ENCODE assay signal across 36 cellular contexts in genomic region chr2:203455209-203455608, GRCh38.
"Had no signal": no experiment of that assay in that cellular context is flagged by ENCODE, and none has a peak within 500 bp of the region (broad histone marks: within the 10 kb centered on the region; RNA-seq: fewer than 3 reads in every experiment).

No MANE protein-coding gene starts in this region.

- H3K9me3 ChIP-seq: adrenal gland had no signal

- H3K36me3 Mint-ChIP-seq: activated naive CD4-positive, alpha-beta T cell treated with anti-CD3 and anti-CD28 coated beads, Interleukin-2, amount 50 U/mL, for 72 hours had no signal

- DNase-seq: activated B cell treated with CpG ODN at 0.5 μM for 24 hours; activated CD4-positive, alpha-beta memory T cell treated with anti-CD3 and anti-CD28 coated beads for 36 hours; activated CD4-positive, alpha-beta T cell treated with anti-CD3 and anti-CD28 coated beads for 4 hours; activated CD4-positive, alpha-beta T cell treated with anti-CD3 and anti-CD28 coated beads, Interleukin-2, amount 50 U/mL, for 1 hour; activated CD4-positive, CD25-positive, alpha-beta regulatory T cell treated with anti-CD3 and anti-CD28 coated beads, Interleukin-2, amount 50 U/mL, for 72 hours; activated CD8-positive, alpha-beta memory T cell treated with anti-CD3 and anti-CD28 coated beads, Interleukin-2, amount 50 U/mL, for 4 hours; activated gamma-delta T cell treated with Interleukin-2 at 50 U/mL for 16 hours; activated naive CD4-positive, alpha-beta T cell treated with anti-CD3 and anti-CD28 coated beads for 36 hours; activated T-cell treated with anti-CD3 and anti-CD28 coated beads for 4 hours; activated T-cell treated with anti-CD3 and anti-CD28 coated beads, Interleukin-2, amount 50 U/mL, for 4 hours; adrenal gland; caudate nucleus; NCI-H1092 treated with DMSO at 0.1 percent for 48 hours; NCI-H1417; NCI-H146; NCI-H187; NCI-H2081; NCI-H345; NCI-H524 treated with DMSO at 0.1 percent for 48 hours; NCI-H748 treated with DMSO at 0.1 percent for 48 hours; NK-92 treated with Interleukin-12 subunit alpha and Interleukin-12 subunit beta, amount 100 ng/mL, for 24 hours; PC-3; SIG-M5; SW 1271; T-helper 1 cell; T-helper 2 cell; T-helper 9 cell had no signal

- H3K4me1 Mint-ChIP-seq: activated B cell treated with CpG ODN at 0.5 μM for 24 hours had no signal

- H3K27me3 Mint-ChIP-seq: activated CD4-positive, alpha-beta memory T cell treated with anti-CD3 and anti-CD28 coated beads for 36 hours; brain had no signal

- ATAC-seq: activated naive CD4-positive, alpha-beta T cell treated with anti-CD3 and anti-CD28 coated beads, Interleukin-2, amount 50 U/mL, for 72 hours; activated T-cell treated with anti-CD3 and anti-CD28 coated beads, Interleukin-2, amount 50 U/mL, for 4 hours; PC-3; Right ventricle myocardium inferior had no signal

- FAIRE-seq: astrocyte, bronchial epithelial cell, RCC 7860 had no signal

- H3K27me3 ChIP-seq: adrenal gland had no signal

- H3K27ac ChIP-seq: adrenal gland, RWPE1, VCaP had no signal

- H3K4me3 ChIP-seq: adrenal gland had no signal

- H3K27ac Mint-ChIP-seq: activated B cell treated with CpG ODN at 0.5 μM for 24 hours; activated CD4-positive, alpha-beta memory T cell treated with anti-CD3 and anti-CD28 coated beads for 36 hours; activated naive CD4-positive, alpha-beta T cell treated with anti-CD3 and anti-CD28 coated beads for 36 hours; activated naive CD4-positive, alpha-beta T cell treated with anti-CD3 and anti-CD28 coated beads, Interleukin-2, amount 50 U/mL, for 72 hours; activated T-helper 1 cell treated with anti-CD3 and anti-CD28 coated beads, Interleukin-12 subunit alpha, Interleukin-12 subunit beta, Interleukin-2, Interleukin-4 antibody, amounts not matched to agents 30 ng/mL and 10 ng/mL and 1 ng/mL, durations not matched to agents 14 hours and 24 hours and 36 hours; brain had no signal

- H3K4me3 Mint-ChIP-seq: activated B cell treated with CpG ODN at 0.5 μM for 24 hours; activated CD4-positive, alpha-beta memory T cell treated with anti-CD3 and anti-CD28 coated beads for 36 hours; activated naive CD4-positive, alpha-beta T cell treated with anti-CD3 and anti-CD28 coated beads for 36 hours; activated T-cell treated with anti-CD3 and anti-CD28 coated beads, Interleukin-2, amount 50 U/mL, for 4 hours; activated T-helper 1 cell treated with anti-CD3 and anti-CD28 coated beads, Interleukin-12 subunit alpha, Interleukin-12 subunit beta, Interleukin-2, Interleukin-4 antibody, amounts not matched to agents 30 ng/mL and 10 ng/mL and 1 ng/mL, durations not matched to agents 14 hours and 24 hours and 36 hours; brain had no signal

- H3K9me3 Mint-ChIP-seq: activated B cell treated with CpG ODN at 0.5 μM for 24 hours; activated CD4-positive, alpha-beta memory T cell treated with anti-CD3 and anti-CD28 coated beads for 36 hours; activated naive CD4-positive, alpha-beta T cell treated with anti-CD3 and anti-CD28 coated beads for 36 hours; activated naive CD4-positive, alpha-beta T cell treated with anti-CD3 and anti-CD28 coated beads, Interleukin-2, amount 50 U/mL, for 72 hours; activated T-cell treated with anti-CD3 and anti-CD28 coated beads, Interleukin-2, amount 50 U/mL, for 4 hours; activated T-helper 1 cell treated with anti-CD3 and anti-CD28 coated beads, Interleukin-12 subunit alpha, Interleukin-12 subunit beta, Interleukin-2, Interleukin-4 antibody, amounts not matched to agents 30 ng/mL and 10 ng/mL and 1 ng/mL, durations not matched to agents 14 hours and 24 hours and 36 hours; brain had no signal
